Comparison of ENCODE assay signal across 9 cellular contexts in the genomic region with DNA sequence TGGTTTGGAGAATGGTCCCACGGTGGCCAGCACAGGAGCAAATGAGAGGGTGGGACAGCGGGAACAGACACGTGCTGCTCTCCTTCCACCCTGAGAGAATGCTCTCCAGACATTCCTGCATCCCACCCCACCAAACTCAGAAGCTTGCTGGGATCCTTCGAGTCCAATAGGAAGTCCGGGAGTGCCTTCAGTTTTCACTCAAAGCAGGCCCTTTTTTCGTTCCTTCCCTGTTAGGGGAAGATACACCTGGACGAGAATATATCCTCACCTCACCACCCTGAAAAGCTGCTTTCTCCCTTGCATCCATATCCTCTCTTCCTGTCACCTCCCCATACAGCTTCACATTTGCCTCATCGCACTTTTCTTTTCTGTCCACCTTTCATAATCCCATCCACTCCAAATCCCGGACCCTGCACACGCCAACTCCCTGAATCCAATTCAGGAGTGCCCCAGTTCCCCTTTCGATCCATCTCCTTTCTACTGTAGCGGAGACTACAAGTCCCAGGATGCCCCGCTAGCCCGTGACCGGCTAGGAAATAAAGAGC. TPM values are rescaled to one million over a fixed set of nuclear protein-coding genes. Genes with fewer than 3 reads are reported as not detected.
A peak's percentile ranks its signal among the peaks of the same experiment; 100 is the strongest.
DNase-seq lines count a peak whose midpoint lies in the region; ATAC-seq and TF ChIP-seq lines count a peak whose summit lies in the region.
"Had no signal": no experiment of that assay in that cellular context is flagged by ENCODE, and none has a peak within 500 bp of the region (broad histone marks: within the 10 kb centered on the region; RNA-seq: fewer than 3 reads in every experiment).

No MANE protein-coding gene starts in this region.

- dilution Hi-C loops in mammary epithelial cell (cut with HindIII; ENCODE audit: low sequenced_read_pairs), result no loop called here

- peak overlapping the region; percentile 94 to 99 (median 98) for H3K9ac ChIP-seq in BLaER1 treated with 17β-estradiol and CSF1 and Interleukin-3, amounts not matched to agents 10 nM and 100 nM
- peak overlapping the region; percentile 99 for H3K9ac ChIP-seq in HUES64 (ENCODE audit: low read depth, low read length)
- H3K9ac ChIP-seq in mammary epithelial cell (ENCODE audit: insufficient read depth, low read length), result peak overlapping the region; percentile 75

- no peak for DNase-seq in mammary epithelial cell
- DNase-seq in naive B cell, result no peak
- no peak for DNase-seq in activated effector memory CD4-positive, alpha-beta T cell treated with anti-CD3 and anti-CD28 coated beads, Interleukin-2, amount 50 U/mL, for 16 hours
- no peak for DNase-seq in 8988T
- no peak for DNase-seq in HUDEP-2 (lab: John Stamatoyannopoulos, UW; ENCODE audit: unreplicated experiment in 76 of 76)
- no peak for DNase-seq in foreskin melanocyte

- H3K36me3 Mint-ChIP-seq in naive B cell, result no peaks in the 10 kb centered on the region

- H2AFZ ChIP-seq in mammary epithelial cell (ENCODE audit: low read depth, low read length), result peak overlapping the region; percentile 83

- CTCF ChIA-PET in mammary epithelial cell (lab: Charles Lee; ENCODE audit: low non-redundant PET), result interaction anchor here (0.7 kb wide), 1 partner anchor 56 kb away, joined by 3 read pairs; no protein-coding TSS in a partner anchor

- TSS peak; percentile 61 for BruUV-seq in mammary epithelial cell (replicated peaks; lab: Mats Ljungman, UMichigan)

- H3K79me2 ChIP-seq in mammary epithelial cell (ENCODE audit: insufficient read depth, low read length), result peaks cover 38% of the 10 kb centered on the region

- no peaks in the 10 kb centered on the region for H4K20me1 ChIP-seq in BLaER1 treated with 17β-estradiol and CSF1 and Interleukin-3, amounts not matched to agents 10 nM and 100 nM
- no peaks in the 10 kb centered on the region for H4K20me1 ChIP-seq in mammary epithelial cell (ENCODE audit: insufficient read depth, low read length)

- H3K4me3 ChIP-seq in BLaER1 treated with 17β-estradiol and CSF1 and Interleukin-3, amounts not matched to agents 10 nM and 100 nM, result peak overlapping the region; percentile 65 to 87 (median 80)
- H3K4me3 ChIP-seq in HUES64 (ENCODE audit: low read length), result peak overlapping the region; percentile 77
- H3K4me3 ChIP-seq in mammary epithelial cell (replicated peaks in 1 of 3; ENCODE audit: insufficient read depth in 1 of 3, low read depth in 2 of 3, low read length in 3 of 3), result peak overlapping the region; percentile 32 to 85 (median 58)

- peak overlapping the region; percentile 95 to 100 (median 98) for H3K27ac ChIP-seq in BLaER1 treated with 17β-estradiol and CSF1 and Interleukin-3, amounts not matched to agents 10 nM and 100 nM
- H3K27ac ChIP-seq in HUES64 (ENCODE audit: low read depth, low read length) (peak overlapping the region; percentile 99), mammary epithelial cell (ENCODE audit: insufficient read depth, low read depth, low read length) (peak overlapping the region; percentile 86)

- intact Hi-C loops in mammary epithelial cell (cut with micrococcal nuclease), result loop anchor here (10.0 kb wide), 1 partner anchor 352 kb away; a partner anchor contains a TSS

- peaks cover 44 to 69% (median 59%) of the 10 kb centered on the region in 10 experiments for H3K4me1 ChIP-seq in BLaER1 treated with 17β-estradiol and CSF1 and Interleukin-3, amounts not matched to agents 10 nM and 100 nM
- peaks cover 54% of the 10 kb centered on the region for H3K4me1 ChIP-seq in HUES64 (ENCODE audit: insufficient read depth, low read length)
- peaks cover 62% of the 10 kb centered on the region for H3K4me1 ChIP-seq in mammary epithelial cell (ENCODE audit: insufficient read depth, low read length)

- H3K27ac Mint-ChIP-seq in naive B cell, result peak overlapping the region; percentile 72 to 96 (median 94)

- in situ Hi-C loops in mammary epithelial cell (cut with MboI; ENCODE audit: low sequenced_read_pairs in 2 of 2), result loop anchor here in 1 of 2 donors (10.0 kb wide), 1 partner anchor 248 kb away; no protein-coding TSS in a partner anchor

- TF ChIP-seq CTCF in mammary epithelial cell (conservative IDR thresholded peaks at IDR 0.05 in 1 of 2, IDR thresholded peaks at IDR 0.05 in 1 of 2; ENCODE audit: extremely low read depth in 1 of 2, insufficient read depth in 1 of 2, low read depth in 1 of 2, low read length in 2 of 2), result no peak

- peak overlapping the region; percentile 78 to 97 (median 89) for H3K4me2 ChIP-seq in BLaER1 treated with 17β-estradiol and CSF1 and Interleukin-3, amounts not matched to agents 10 nM and 100 nM
- H3K4me2 ChIP-seq in mammary epithelial cell (ENCODE audit: insufficient read depth, low read depth, low read length), result peak overlapping the region; percentile 92

- H3K4me1 Mint-ChIP-seq in naive B cell, result peaks cover 23 to 38% (median 24%) of the 10 kb centered on the region in 3 donors

- 3% methylated on average over 15 of the region's 15 CpGs for WGBS in HUES64
- 4% methylated on average over 15 of the region's 15 CpGs for WGBS in mammary epithelial cell (ENCODE audit: low coverage, missing lambda C conversion rate)

- ATAC-seq in naive B cell (ENCODE audit: low read depth in 2 of 2), result no peak

- no peaks in the 10 kb centered on the region for H3K36me3 ChIP-seq in BLaER1 treated with 17β-estradiol and CSF1 and Interleukin-3, amounts not matched to agents 10 nM and 100 nM
- no peaks in the 10 kb centered on the region for H3K36me3 ChIP-seq in HUES64 (ENCODE audit: insufficient read depth, low read length)
- H3K36me3 ChIP-seq in mammary epithelial cell (ENCODE audit: insufficient read depth, low read length), result no peaks in the 10 kb centered on the region

- no peaks in the 10 kb centered on the region for H3K9me3 Mint-ChIP-seq in naive B cell

- no peaks in the 10 kb centered on the region for H3K9me3 ChIP-seq in BLaER1 treated with 17β-estradiol and CSF1 and Interleukin-3, amounts not matched to agents 10 nM and 100 nM (replicated peaks in 1 of 11)
- H3K9me3 ChIP-seq in HUES64 (ENCODE audit: insufficient read depth, low read depth, low read length) (no peaks in the 10 kb centered on the region), mammary epithelial cell (replicated peaks; ENCODE audit: insufficient read depth, low read length) (no peaks in the 10 kb centered on the region)

- H3K27me3 Mint-ChIP-seq in naive B cell, result peaks cover 0 to 18% (median 10%) of the 10 kb centered on the region in 3 donors

- H3K27me3 ChIP-seq in BLaER1 treated with 17β-estradiol and CSF1 and Interleukin-3, amounts not matched to agents 10 nM and 100 nM, result no peaks in the 10 kb centered on the region
- H3K27me3 ChIP-seq in HUES64 (ENCODE audit: insufficient read depth, low read length) (no peaks in the 10 kb centered on the region), mammary epithelial cell (ENCODE audit: insufficient read depth, low read length) (no peaks in the 10 kb centered on the region)

- H3K4me3 Mint-ChIP-seq in naive B cell, result peak overlapping the region; percentile 49 to 97 (median 92)

RNA-seq across cellular contexts. Expression of a gene that starts 2.4 kb away (rescaled TPM):
- polyA plus RNA-seq in HUES64 (2013, experiment 1 of 2), result 1.5 TPM
- 0.63 TPM for polyA plus RNA-seq in HUES64 (2013, experiment 2 of 2)
- total RNA-seq in mammary epithelial cell, result 1 to 10 TPM in 1 of 2 donors, under 1 TPM in 1; 0.33 to 2.3 TPM
- polyA plus RNA-seq in mammary epithelial cell, result 1.8 TPM
- not detected for polyA minus RNA-seq in mammary epithelial cell
- polyA plus RNA-seq in naive B cell (ENCODE audit: low read depth in 6 of 6), result not detected
- total RNA-seq: M059J had no signal

RNA-seq across cellular contexts. Expression of a gene that starts 4.8 kb away (rescaled TPM):
- 83.6 TPM for polyA plus RNA-seq in HUES64 (2013, experiment 1 of 2)
- polyA plus RNA-seq in HUES64 (2013, experiment 2 of 2), result 87.7 TPM
- 10 to 100 TPM; 25.0 to 62.1 TPM for total RNA-seq in mammary epithelial cell
- polyA plus RNA-seq in mammary epithelial cell (37.9 TPM), naive B cell (ENCODE audit: low read depth in 6 of 6) (1 to 10 TPM in 1 of 6 donors, under 1 TPM in 3, not detected in 2; 0.13 to 1.1 (median 0.56) TPM)
- 4.9 TPM for polyA minus RNA-seq in mammary epithelial cell

RNA-seq across cellular contexts. Expression of a gene that starts 33.1 kb away (rescaled TPM):
- 43.1 TPM for polyA plus RNA-seq in HUES64 (2013, experiment 1 of 2)
- polyA plus RNA-seq in HUES64 (2013, experiment 2 of 2), result 44.1 TPM
- 10 to 100 TPM; 15.2 to 26.0 TPM for total RNA-seq in mammary epithelial cell
- polyA plus RNA-seq in mammary epithelial cell, result 9.8 TPM
- 34.7 TPM for polyA minus RNA-seq in mammary epithelial cell
- under 1 TPM in 5 of 6 donors, not detected in 1; 0.07 to 0.99 (median 0.27) TPM for polyA plus RNA-seq in naive B cell (ENCODE audit: low read depth in 6 of 6)

RNA-seq across cellular contexts. Expression of a gene that starts 45.6 kb away (rescaled TPM):
- polyA plus RNA-seq in HUES64 (2013, experiment 1 of 2), result not detected
- polyA plus RNA-seq in HUES64 (2013, experiment 2 of 2), result not detected
- not detected for total RNA-seq in mammary epithelial cell
- polyA plus RNA-seq in mammary epithelial cell (not detected), naive B cell (ENCODE audit: low read depth in 6 of 6) (not detected)
- not detected for polyA minus RNA-seq in mammary epithelial cell
- total RNA-seq: M059J had no signal

RNA-seq across cellular contexts. Expression of a gene that starts 52.6 kb away (rescaled TPM):
- not detected for polyA plus RNA-seq in HUES64 (2013, experiment 1 of 2)
- polyA plus RNA-seq in HUES64 (2013, experiment 2 of 2), result not detected
- not detected for total RNA-seq in mammary epithelial cell
- polyA plus RNA-seq in mammary epithelial cell (not detected), naive B cell (ENCODE audit: low read depth in 6 of 6) (not detected)
- polyA minus RNA-seq in mammary epithelial cell, result not detected
- total RNA-seq: M059J had no signal

Comparison
In these comparisons a context has a peak if more than half of its experiments do, and no peak if none do; other contexts are left out.
1. RNA of a gene that starts 4.8 kb away (polyA plus RNA-seq): 37.9 TPM in mammary epithelial cell (single experiment); 0.13 to 1.1 TPM in naive B cell; every median in the first group is over 10 times any median in the second.
2. Peak in every context shown above with its lines, with median percentiles within 50 percentile points of each other: H3K27ac ChIP-seq, H3K4me3 ChIP-seq and H3K9ac ChIP-seq.